Comparison of ENCODE assay signal across 9 cellular contexts in genomic region chr5:34898258-34898895, GRCh38. TPM values are rescaled to one million over a fixed set of nuclear protein-coding genes. Genes with fewer than 3 reads are reported as not detected.
DNase-seq lines count a peak whose midpoint lies in the region; ATAC-seq and TF ChIP-seq lines count a peak whose summit lies in the region.
"Had no signal": no experiment of that assay in that cellular context is flagged by ENCODE, and none has a peak within 500 bp of the region (broad histone marks: within the 10 kb centered on the region; RNA-seq: fewer than 3 reads in every experiment).

No MANE protein-coding gene starts in this region.

- ATAC-seq in GM21723 (IDR thresholded peaks at IDR 0.05; ENCODE audit: unreplicated experiment), result peak; percentile 92
- ATAC-seq in activated T-cell treated with anti-CD3 and anti-CD28 coated beads, Interleukin-2, amount 50 U/mL, for 4 hours, result peak; percentile 72 to 79

- H3K27me3 Mint-ChIP-seq in activated T-cell treated with anti-CD3 and anti-CD28 coated beads, Interleukin-2, amount 50 U/mL, for 4 hours (ENCODE audit: low read depth), result no peaks in the 10 kb centered on the region
- H3K27me3 Mint-ChIP-seq in neural crest cell (ENCODE audit: low read depth), result no peaks in the 10 kb centered on the region
- H3K27me3 Mint-ChIP-seq: dendritic cell treated with granulocyte-macrophage colony-stimulating factor and Interleukin-4, amounts not matched to agents 40 ng/mL and 50 ng/mL, for 4 days had no signal

- H2AFZ ChIP-seq in Karpas-422 (ENCODE audit: low read length), result no peak overlapping the region

- no peak overlapping the region for H3K9ac ChIP-seq in Karpas-422 (ENCODE audit: low read length)

- peak; percentile 92 for TF ChIP-seq CTCF in fibroblast of mammary gland (conservative IDR thresholded peaks at IDR 0.05; ENCODE audit: control insufficient read depth, insufficient read depth, low read depth, low read length)
- TF ChIP-seq CTCF in neural crest cell (conservative IDR thresholded peaks at IDR 0.05), result peak; percentile 94
- TF ChIP-seq CTCF in testis (IDR thresholded peaks at IDR 0.05), result peak; percentile 79 to 83 (median 82)

- no peak overlapping the region for H3K4me3 Mint-ChIP-seq in activated T-cell treated with anti-CD3 and anti-CD28 coated beads, Interleukin-2, amount 50 U/mL, for 4 hours
- H3K4me3 Mint-ChIP-seq in neural crest cell, result no peak overlapping the region
- H3K4me3 Mint-ChIP-seq: dendritic cell treated with granulocyte-macrophage colony-stimulating factor and Interleukin-4, amounts not matched to agents 40 ng/mL and 50 ng/mL, for 4 days had no signal

- no peak for TF ChIP-seq POLR2A in testis (IDR thresholded peaks at IDR 0.05)

- no peaks in the 10 kb centered on the region for H3K79me2 ChIP-seq in Karpas-422 (ENCODE audit: low read length)

- H3K36me3 Mint-ChIP-seq in activated T-cell treated with anti-CD3 and anti-CD28 coated beads, Interleukin-2, amount 50 U/mL, for 4 hours (ENCODE audit: insufficient read depth), result peaks cover 4% of the 10 kb centered on the region
- H3K36me3 Mint-ChIP-seq in neural crest cell (ENCODE audit: low read depth), result peaks cover 3% of the 10 kb centered on the region

- 0 out of 2 replicates have a peak, but pooled peaks cover 3% of the 10 kb centered on the region for H4K20me1 ChIP-seq in Karpas-422 (ENCODE audit: insufficient read depth, low read depth, low read length)

- 17 to 29% methylated on average over 3 of the region's 3 CpGs for WGBS in testis, 2 donors

- no peak overlapping the region for H3K27ac Mint-ChIP-seq in neural crest cell (ENCODE audit: unreplicated experiment)
- H3K27ac Mint-ChIP-seq: dendritic cell treated with granulocyte-macrophage colony-stimulating factor and Interleukin-4, amounts not matched to agents 40 ng/mL and 50 ng/mL, for 4 days had no signal

- H3K27ac ChIP-seq in Karpas-422 (ENCODE audit: low read length), result no peak overlapping the region
- no peak overlapping the region for H3K27ac ChIP-seq in testis

- no peaks in the 10 kb centered on the region for H3K27me3 ChIP-seq in Karpas-422 (ENCODE audit: low read length)
- no peaks in the 10 kb centered on the region for H3K27me3 ChIP-seq in testis

- H3K9me2 ChIP-seq in Karpas-422 (replicated peaks; ENCODE audit: insufficient read depth, low read length), result no peaks in the 10 kb centered on the region

- no peak overlapping the region for H3K4me2 ChIP-seq in Karpas-422 (ENCODE audit: low read depth, low read length, poor library complexity, severe bottlenecking)

- H3K9me3 ChIP-seq in Karpas-422 (ENCODE audit: low read length), result no peaks in the 10 kb centered on the region
- H3K9me3 ChIP-seq in testis, result no peaks in the 10 kb centered on the region

- H3K4me1 Mint-ChIP-seq in activated T-cell treated with anti-CD3 and anti-CD28 coated beads, Interleukin-2, amount 50 U/mL, for 4 hours (ENCODE audit: low read depth), result no peaks in the 10 kb centered on the region
- H3K4me1 Mint-ChIP-seq in neural crest cell, result peaks cover 4% of the 10 kb centered on the region

- DNase-seq in DMS79 (lab: John Stamatoyannopoulos, UW) (peak; percentile 3), Karpas-422 (peak; percentile 80), OCI-M2 (lab: John Stamatoyannopoulos, UW; ENCODE audit: unreplicated experiment) (peak; percentile 1), fibroblast of mammary gland (ENCODE audit: low read depth) (peak; percentile 77), neural crest cell (ENCODE audit: low read depth, low spot score) (peak; percentile 73), testis (peak; percentile 85)
- peak; percentile 51 for DNase-seq in activated T-cell treated with anti-CD3 and anti-CD28 coated beads, Interleukin-2, amount 50 U/mL, for 4 hours

- H3K9me3 Mint-ChIP-seq in activated T-cell treated with anti-CD3 and anti-CD28 coated beads, Interleukin-2, amount 50 U/mL, for 4 hours, result no peaks in the 10 kb centered on the region
- H3K9me3 Mint-ChIP-seq in neural crest cell, result no peaks in the 10 kb centered on the region
- H3K9me3 Mint-ChIP-seq: dendritic cell treated with granulocyte-macrophage colony-stimulating factor and Interleukin-4, amounts not matched to agents 40 ng/mL and 50 ng/mL, for 4 days had no signal

- no peaks in the 10 kb centered on the region for H3K36me3 ChIP-seq in Karpas-422 (ENCODE audit: insufficient read depth, low read length)
- H3K36me3 ChIP-seq in testis (ENCODE audit: low read depth, missing control alignments), result no peaks in the 10 kb centered on the region

- intact Hi-C loops in testis (cut with DNase I; ENCODE audit: low total_unique reads), result loop anchor here (5.0 kb wide), 1 partner anchor 411 kb away; no protein-coding TSS in a partner anchor

- H3K4me3 ChIP-seq in Karpas-422 (ENCODE audit: low read length) (no peak overlapping the region), fibroblast of mammary gland (ENCODE audit: control insufficient read depth, low read depth, low read length) (no peak overlapping the region), testis (no peak overlapping the region)

- no peaks in the 10 kb centered on the region for H3K4me1 ChIP-seq in Karpas-422 (ENCODE audit: low read length)
- H3K4me1 ChIP-seq in testis, result no peaks in the 10 kb centered on the region

RNA-seq across cellular contexts. Expression of gene RAD1, which starts 16.9 kb away (rescaled TPM):
- total RNA-seq in Karpas-422 (2014; rRNA removed; shearing (Covaris generic); ENCODE audit: low replicate concordance), result 34.1 and 59.1 TPM in 2 replicates
- total RNA-seq in activated T-cell treated with anti-CD3 and anti-CD28 coated beads, Interleukin-2, amount 50 U/mL, for 4 hours, result 10 to 100 TPM; 45.3 to 50.1 (median 49.6) TPM
- total RNA-seq in neural crest cell (36.1 and 43.6 TPM in 2 replicates), testis (10 to 100 TPM; 45.5 to 45.7 TPM)
- 41.4 TPM for polyA plus RNA-seq in testis (ENCODE audit: insufficient read depth, low read depth, low replicate concordance)

RNA-seq across cellular contexts. Expression of gene BRIX1, which starts 17.1 kb away (rescaled TPM):
- 22.8 and 48.6 TPM in 2 replicates for total RNA-seq in Karpas-422 (2014; rRNA removed; shearing (Covaris generic); ENCODE audit: low replicate concordance)
- 100 to 1,000 TPM; 134 to 152 (median 138) TPM for total RNA-seq in activated T-cell treated with anti-CD3 and anti-CD28 coated beads, Interleukin-2, amount 50 U/mL, for 4 hours
- total RNA-seq in neural crest cell, result 43.2 and 51.3 TPM in 2 replicates
- total RNA-seq in testis, result 10 to 100 TPM; 23.2 to 25.0 TPM
- 18.4 TPM for polyA plus RNA-seq in testis (ENCODE audit: insufficient read depth, low read depth, low replicate concordance)

RNA-seq across cellular contexts. Expression of gene DNAJC21, which starts 31.0 kb away (rescaled TPM):
- 40.4 and 41.0 TPM in 2 replicates for total RNA-seq in Karpas-422 (2014; rRNA removed; shearing (Covaris generic); ENCODE audit: low replicate concordance)
- total RNA-seq in activated T-cell treated with anti-CD3 and anti-CD28 coated beads, Interleukin-2, amount 50 U/mL, for 4 hours, result 10 to 100 TPM; 56.3 to 64.0 (median 61.7) TPM
- total RNA-seq in neural crest cell (46.2 and 51.9 TPM in 2 replicates), testis (10 to 100 TPM; 58.3 to 75.4 TPM)
- 63.0 TPM for polyA plus RNA-seq in testis (ENCODE audit: insufficient read depth, low read depth, low replicate concordance)

RNA-seq across cellular contexts. Expression of gene TTC23L, which starts 59.4 kb away (rescaled TPM):
- not detected in 2 replicates for total RNA-seq in Karpas-422 (2014; rRNA removed; shearing (Covaris generic); ENCODE audit: low replicate concordance)
- total RNA-seq in activated T-cell treated with anti-CD3 and anti-CD28 coated beads, Interleukin-2, amount 50 U/mL, for 4 hours, result under 1 TPM in 1 of 3 donors, not detected in 2; 0.10 TPM
- 1.6 and 2.3 TPM in 2 replicates for total RNA-seq in neural crest cell
- 10 to 100 TPM; 16.9 to 28.2 TPM for total RNA-seq in testis
- 60.6 TPM for polyA plus RNA-seq in testis (ENCODE audit: insufficient read depth, low read depth, low replicate concordance)

Comparison
In these comparisons a context has a peak if more than half of its experiments do, and no peak if none do; other contexts are left out.
1. DNase-seq: peak in every context shown above with its lines; median percentile 85 in testis; 80 in Karpas-422; 77 in fibroblast of mammary gland; 73 in neural crest cell; 51 in activated T-cell treated with anti-CD3 and anti-CD28 coated beads, Interleukin-2, amount 50 U/mL, for 4 hours; 3 in DMS79; 1 in OCI-M2.